24 cellular contexts compared by ENCODE assay signal in the genomic region with DNA sequence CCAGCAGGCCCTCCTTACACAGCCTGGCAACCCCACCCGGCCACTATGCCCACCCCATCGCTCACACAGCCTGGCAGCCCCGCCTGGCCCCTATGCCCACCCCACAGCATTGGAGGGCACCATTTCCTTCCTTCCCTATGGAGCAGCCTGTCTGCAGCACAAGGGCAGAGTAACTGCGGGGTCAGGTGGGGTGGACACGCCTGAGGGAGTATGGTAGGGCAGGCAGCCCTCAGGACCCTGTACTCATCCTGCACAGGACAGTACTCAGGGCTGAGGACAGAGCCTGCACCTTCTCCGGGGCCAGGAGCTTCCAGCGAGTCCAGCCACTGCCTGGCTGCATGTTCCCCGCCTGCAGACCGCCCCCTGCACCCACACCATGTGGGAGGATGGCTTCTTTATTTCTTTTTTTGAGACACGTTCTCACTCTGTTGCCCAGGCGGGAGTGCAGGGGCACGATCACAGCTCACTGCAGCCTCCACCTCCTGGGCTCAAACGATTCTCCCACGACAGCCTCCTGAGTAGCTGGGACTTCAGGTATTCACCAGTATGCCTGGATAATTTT. TPM values are rescaled to one million over a fixed set of nuclear protein-coding genes. Genes with fewer than 3 reads are reported as not detected.
DNase-seq lines count a peak whose midpoint lies in the region; ATAC-seq, FAIRE-seq and TF ChIP-seq lines count a peak whose summit lies in the region.
"Had no signal": no experiment of that assay in that cellular context is flagged by ENCODE, and none has a peak within 500 bp of the region (broad histone marks: within the 10 kb centered on the region; RNA-seq: fewer than 3 reads in every experiment).

No MANE protein-coding gene starts in this region.

- no peak for TF ChIP-seq RAD21 in GM12878 (IDR thresholded peaks at IDR 0.05; ENCODE audit: insufficient read depth, low read depth, low read length)

- BruUV-seq in GM12878 (replicated peaks; lab: Mats Ljungman, UMichigan), result no TSS peak

- no peaks in the 10 kb centered on the region; a peak in 1 of 4 replicates for H3K27me3 ChIP-seq in GM12878 (replicated peaks in 1 of 2; ENCODE audit: control insufficient read depth in 2 of 2, insufficient read depth in 2 of 2, low read length in 1 of 2)
- no peaks in the 10 kb centered on the region for H3K27me3 ChIP-seq in layer of hippocampus (ENCODE audit: control insufficient read depth, insufficient read depth, low read length)
- no peaks in the 10 kb centered on the region for H3K27me3 ChIP-seq in sigmoid colon
- H3K27me3 ChIP-seq: dorsolateral prefrontal cortex, tibial nerve had no signal

- no peak overlapping the region for H3K9ac ChIP-seq in GM12878 (ENCODE audit: control insufficient read depth, insufficient read depth, low read length)
- H3K9ac ChIP-seq: GM23248 had no signal

- TF ChIP-seq CTCF in GM12878 (IDR thresholded peaks at IDR 0.05 in 2 of 3, conservative IDR thresholded peaks at IDR 0.05 in 1 of 3; ENCODE audit: control insufficient read depth in 2 of 3, extremely low read depth in 1 of 3, insufficient read depth in 1 of 3, low read depth in 3 of 3, low read length in 3 of 3) (no peak), sigmoid colon (IDR thresholded peaks at IDR 0.05) (no peak)

- RAD21 ChIA-PET in GM12878 (lab: Charles Lee; ENCODE audit: unreplicated experiment), result no interaction called here

- ATAC-seq in Right ventricle myocardium superior (ENCODE audit: poor library complexity) (peak; percentile 11), GM12878 (peak; percentile 13; the same call in 1 of the 3 replicates), HG02798 (IDR thresholded peaks at IDR 0.05; ENCODE audit: poor library complexity, unreplicated experiment) (no peak)
- ATAC-seq: activated CD4-positive, alpha-beta T cell treated with anti-CD3 and anti-CD28 coated beads for 36 hours had no signal

- TF ChIP-seq POLR2A in GM12878 (IDR thresholded peaks at IDR 0.05; ENCODE audit: low read depth, low read length), result no peak
- TF ChIP-seq POLR2A in sigmoid colon (IDR thresholded peaks at IDR 0.05), result no peak
- no peak for TF ChIP-seq POLR2A in GM12891 (IDR thresholded peaks at IDR 0.05; ENCODE audit: low read depth, low read length)

- H3K27ac ChIP-seq in GM12878 (ENCODE audit: control insufficient read depth, insufficient read depth) (no peak overlapping the region), layer of hippocampus (ENCODE audit: low read depth, low read length) (peak overlapping the region; percentile 36), sigmoid colon (peak overlapping the region in 3 of 4 donors; percentile 86 to 87 (median 87))
- H3K27ac ChIP-seq: GM23248, SK-N-MC, tibial nerve had no signal

- SMC1A ChIA-PET in GM12878 (lab: Charles Lee; ENCODE audit: uncharacterized antibody, unreplicated experiment), result interaction anchor here (0.6 to 1.0 kb wide), 2 partner anchors 15 to 1064 kb away, joined by 3 read pairs; no protein-coding TSS in a partner anchor

- FAIRE-seq in GM12878 (lab: Jason Lieb, UNC), result no peak
- FAIRE-seq in GM12891 (lab: Jason Lieb, UNC), result no peak
- FAIRE-seq: astrocyte, endothelial cell of umbilical vein had no signal

- no peaks in the 10 kb centered on the region for H3K79me2 ChIP-seq in GM12878 (ENCODE audit: control insufficient read depth, insufficient read depth, low read length)

- CTCF ChIA-PET in GM12878 (lab: Yijun Ruan, JAX), result interaction anchor here (0.7 kb wide), 1 partner anchor 10 kb away, joined by 3 read pairs; no protein-coding TSS in a partner anchor

- 13% methylated on average over 12 of the region's 14 CpGs for WGBS in GM12878 (ENCODE audit: insufficient coverage, insufficient replicate concordance, low lambda C conversion rate, missing lambda C conversion rate)
- WGBS in sigmoid colon, 2 donors, result 83 to 87% methylated on average over 14 of the region's 14 CpGs

- TF ChIP-seq EP300 in GM12878 (IDR thresholded peaks at IDR 0.05; ENCODE audit: borderline replicate concordance in 1 of 2, control insufficient read depth in 1 of 2, low read depth in 2 of 2, low read length in 2 of 2), result no peak
- TF ChIP-seq EP300 in sigmoid colon (IDR thresholded peaks at IDR 0.05), result no peak

- in situ Hi-C loops in GM12878 (cut with MboI), result no loop called here

- no peak overlapping the region for H3K4me3 ChIP-seq in GM12878
- no peak overlapping the region for H3K4me3 ChIP-seq in sigmoid colon
- H3K4me3 ChIP-seq: dorsolateral prefrontal cortex, GM23248, SK-N-MC, tibial nerve had no signal

- no peaks in the 10 kb centered on the region for H3K9me3 ChIP-seq in GM12878 (replicated peaks; ENCODE audit: control insufficient read depth, insufficient read depth, low read length)
- H3K9me3 ChIP-seq in sigmoid colon, result no peaks in the 10 kb centered on the region
- H3K9me3 ChIP-seq: tibial nerve had no signal

- H3K36me3 ChIP-seq in GM12878 (ENCODE audit: control insufficient read depth in 2 of 2, insufficient read depth in 2 of 2, low read length in 1 of 2) (no peaks in the 10 kb centered on the region), sigmoid colon (no peaks in the 10 kb centered on the region)
- H3K36me3 ChIP-seq: tibial nerve had no signal

- H2AFZ ChIP-seq in GM12878 (ENCODE audit: control insufficient read depth, low read depth, low read length), result no peak overlapping the region
- H2AFZ ChIP-seq: GM23248 had no signal

- DNase-seq in Right ventricle myocardium superior, result no peak
- no peak for DNase-seq in cardiac septum (ENCODE audit: low spot score)
- no peak for DNase-seq in GM12878 (ENCODE audit: low read depth, low spot score)
- no peak for DNase-seq in sigmoid colon
- no peak for DNase-seq in NK-92 (lab: John Stamatoyannopoulos, UW; ENCODE audit: unreplicated experiment)
- no peak for DNase-seq in GM12891 (ENCODE audit: insufficient read length, low spot score)
- DNase-seq: activated CD4-positive, alpha-beta T cell treated with anti-CD3 and anti-CD28 coated beads for 36 hours; activated gamma-delta T cell; activated naive CD8-positive, alpha-beta T cell treated with anti-CD3 and anti-CD28 coated beads, Interleukin-2, amount 10 ng/mL, durations not matched to agents 7 days and 5 days; activated T-cell treated with anti-CD3 and anti-CD28 coated beads, Interleukin-2, amount 50 U/mL, for 1 hour; GM23248; NCI-H1105; NCI-H1930; NCI-H524 treated with DMSO at 0.1 percent for 48 hours; stimulated activated CD4-positive, alpha-beta T cell treated with anti-CD3 and anti-CD28 coated beads, Interleukin-15, amount 100 ng/mL, for 24 hours; stimulated activated naive CD4-positive, alpha-beta T cell treated with Interleukin-2 at 50 U/mL for 16 hours; T-helper 2 cell had no signal

- H3K4me2 ChIP-seq in GM12878 (ENCODE audit: control insufficient read depth, insufficient read depth), result no peak overlapping the region

- intact Hi-C loops in Right ventricle myocardium superior (cut with DNase I), result no loop called here
- intact Hi-C loops in cardiac septum (cut with DNase I), result no loop called here
- intact Hi-C loops in GM12878 (cut with micrococcal nuclease; ENCODE audit: unreplicated experiment), result no loop called here
- intact Hi-C loops in sigmoid colon (cut with DNase I), result no loop called here

- H3K4me1 ChIP-seq in GM12878 (ENCODE audit: control insufficient read depth, insufficient read depth, low read length), result no peaks in the 10 kb centered on the region
- H3K4me1 ChIP-seq in sigmoid colon, result peaks cover 0 to 55% (median 48%) of the 10 kb centered on the region in 4 donors

- POLR2A ChIA-PET in GM12878 (lab: Charles Lee), result interaction anchor here (1.2 kb wide), 1 partner anchor 47 kb away, joined by 7 read pairs; no protein-coding TSS in a partner anchor

- no peaks in the 10 kb centered on the region for H4K20me1 ChIP-seq in GM12878 (ENCODE audit: control insufficient read depth, insufficient read depth)

TF ChIP-seq in GM12878, 131 proteins besides CTCF, POLR2A, EP300 and RAD21 (continues in another document):
- no peak for TF ChIP-seq ELK1 (IDR thresholded peaks at IDR 0.05; ENCODE audit: low read depth, low read length)

TF ChIP-seq in GM12891, 5 proteins besides CTCF, POLR2A, EP300 and RAD21:
- TF ChIP-seq TAF1 (IDR thresholded peaks at IDR 0.05; ENCODE audit: low read depth, low read length) (no peak), POU2F2 (IDR thresholded peaks at IDR 0.05; ENCODE audit: low read depth, low read length) (no peak), PAX5 (IDR thresholded peaks at IDR 0.05; ENCODE audit: insufficient read depth, low read length, severe bottlenecking) (no peak), POLR2AphosphoS5 (IDR thresholded peaks at IDR 0.05; ENCODE audit: low read depth, low read length) (no peak), SPI1 (IDR thresholded peaks at IDR 0.05; ENCODE audit: low read depth, low read length) (no peak)

RNA-seq across cellular contexts. Expression of gene CDC42EP4, which starts 47.5 kb away (rescaled TPM):
- total RNA-seq in Right ventricle myocardium superior, result 53.0 TPM
- total RNA-seq in cardiac septum, result 41.3 TPM
- 31.6 and 35.8 TPM in 2 replicates for total RNA-seq in GM12878 (2013; cell fraction: nucleolus; rRNA removed)
- total RNA-seq in GM12878 (2014; rRNA removed), result 2.7 and 3.1 TPM in 2 replicates
- total RNA-seq in GM12878 (2014; rRNA removed; fragmentation: Illumina TruSeq; extraction: Trizol), result 0.97 and 1.3 TPM in 2 replicates
- 3.0 and 3.5 TPM in 2 replicates for total RNA-seq in GM12878 (2021)
- 0.71 TPM for polyA plus RNA-seq in GM12878 (2011; ENCODE audit: low read depth)
- 5.9 and 7.1 TPM in 2 replicates for polyA plus RNA-seq in GM12878 (2011; rRNA removed)
- 8.1 and 10.0 TPM in 2 replicates for polyA plus RNA-seq in GM12878 (2011; cell fraction: cytosol; rRNA removed)
- polyA plus RNA-seq in GM12878 (2011; cell fraction: nucleus; rRNA removed), result 11.7 and 13.6 TPM in 2 replicates
- 1.1 and 2.5 TPM in 2 replicates for polyA plus RNA-seq in GM12878 (2012)
- 1.4 TPM in 2 replicates for polyA plus RNA-seq in GM12878 (2014; fragmentation: Illumina TruSeq; extraction: Trizol)
- polyA plus RNA-seq in GM12878 (2014; fragmentation: Nextera tagmentation; extraction: Ambion mirVana), result under 1 TPM; 0.05 to 0.20 TPM
- 2.5 and 2.8 TPM in 2 replicates for polyA plus RNA-seq in GM12878 (2014; rRNA removed)
- polyA plus RNA-seq in GM12878 (2016; fragmentation: Nextera tagmentation; extraction: Ambion mirVana), result 1 to 10 TPM; 3.7 to 3.8 TPM
- 9.4 and 26.8 TPM in 2 replicates for polyA minus RNA-seq in GM12878 (2011; rRNA and poly(A)+ RNA removed)
- 6.2 and 7.5 TPM in 2 replicates for polyA minus RNA-seq in GM12878 (2011; cell fraction: cytosol; rRNA and poly(A)+ RNA removed)
- 13.8 and 28.0 TPM in 2 replicates for polyA minus RNA-seq in GM12878 (2011; cell fraction: nucleus; rRNA and poly(A)+ RNA removed)
- 10 to 100 TPM; 68.1 to 87.6 (median 76.0) TPM for total RNA-seq in sigmoid colon
- 10 to 100 TPM; 44.0 to 57.3 (median 46.2) TPM for polyA plus RNA-seq in sigmoid colon
- 1.1 TPM for polyA plus RNA-seq in GM12891 (2012; ENCODE audit: low read depth, missing spikeins)
